25 cellular contexts compared by ENCODE assay signal in genomic region chr18:6807504-6808257, GRCh38.
DNase-seq lines count a peak whose midpoint lies in the region; ATAC-seq and TF ChIP-seq lines count a peak whose summit lies in the region.
"Had no signal": no experiment of that assay in that cellular context is flagged by ENCODE, and none has a peak within 500 bp of the region (broad histone marks: within the 10 kb centered on the region; RNA-seq: fewer than 3 reads in every experiment).

No MANE protein-coding gene starts in this region.

- no peaks in the 10 kb centered on the region for H3K27me3 ChIP-seq in body of pancreas
- H3K27me3 ChIP-seq: uterus had no signal

- H3K9me3 Mint-ChIP-seq in endothelial cell (ENCODE audit: unreplicated experiment) (no peaks in the 10 kb centered on the region), progenitor cell of endocrine pancreas (ENCODE audit: low read depth) (peaks cover 17% of the 10 kb centered on the region)

- whole genome bisulfite sequencing in body of pancreas, 2 donors, result 57 to 75% methylated on average over 4 of the region's 4 CpGs

- no peak overlapping the region for H3K27ac ChIP-seq in body of pancreas
- H3K27ac ChIP-seq: uterus had no signal

- in situ Hi-C loops in G401 (cut with HindIII; ENCODE audit: low sequenced_read_pairs), result no loop called here

- no peak overlapping the region for H3K4me3 ChIP-seq in body of pancreas
- H3K4me3 ChIP-seq: uterus had no signal

- DNase-seq in ELF-1 (ENCODE audit: low read depth, low spot score), result peak; percentile 60
- peak; percentile 59 for DNase-seq in NCI-H510A treated with DMSO at 0.1 percent for 48 hours (lab: John Stamatoyannopoulos, UW)
- peak; percentile 33 for DNase-seq in endothelial cell (ENCODE audit: low spot score)
- no peak for DNase-seq in progenitor cell of endocrine pancreas (ENCODE audit: low spot score, unreplicated experiment)
- no peak for DNase-seq in body of pancreas
- no peak for DNase-seq in G401 (ENCODE audit: low spot score)
- no peak for DNase-seq in NCI-H2196 (lab: John Stamatoyannopoulos, UW; ENCODE audit: unreplicated experiment)
- DNase-seq in RKO (ENCODE audit: low spot score), result no peak
- DNase-seq: activated CD4-positive, CD25-positive, alpha-beta regulatory T cell; activated CD8-positive, alpha-beta T cell treated with anti-CD3 and anti-CD28 coated beads for 36 hours; activated naive CD4-positive, alpha-beta T cell; activated T-cell treated with anti-CD3 and anti-CD28 coated beads, Interleukin-2, amount 50 U/mL, for 1 hour; amygdala; DMS 273 treated with DMSO at 0.1 percent for 48 hours; effector memory CD8-positive, alpha-beta T cell; HFFc6; NCI-H1930; NCI-H524 treated with DMSO at 0.1 percent for 48 hours; small intestine; stimulated activated CD4-positive, alpha-beta T cell treated with anti-CD3 and anti-CD28 coated beads, Interleukin-4, amount 100 ng/mL, for 4 hours; uterus had no signal

- H3K4me1 Mint-ChIP-seq in endothelial cell (ENCODE audit: unreplicated experiment) (peaks cover 52% of the 10 kb centered on the region), progenitor cell of endocrine pancreas (ENCODE audit: low read depth) (peaks cover 19% of the 10 kb centered on the region)
- H3K4me1 Mint-ChIP-seq: CD14-positive monocyte; central memory CD8-positive, alpha-beta T cell; memory B cell had no signal

- peak overlapping the region; percentile 98 for H3K27ac Mint-ChIP-seq in endothelial cell (ENCODE audit: unreplicated experiment)
- H3K27ac Mint-ChIP-seq in progenitor cell of endocrine pancreas, result peak overlapping the region; percentile 81
- H3K27ac Mint-ChIP-seq: activated CD8-positive, alpha-beta T cell treated with anti-CD3 and anti-CD28 coated beads for 36 hours; CD14-positive monocyte; effector memory CD8-positive, alpha-beta T cell; HFFc6; memory B cell had no signal

- no peak for ATAC-seq in body of pancreas
- ATAC-seq: activated CD8-positive, alpha-beta T cell treated with anti-CD3 and anti-CD28 coated beads for 36 hours; effector memory CD8-positive, alpha-beta T cell had no signal

- no peaks in the 10 kb centered on the region for H3K9me3 ChIP-seq in body of pancreas
- H3K9me3 ChIP-seq: uterus had no signal

- intact Hi-C loops in body of pancreas (cut with DNase I), result no loop called here

- TF ChIP-seq CTCF in endothelial cell (IDR thresholded peaks at IDR 0.05; ENCODE audit: unreplicated experiment) (no peak), progenitor cell of endocrine pancreas (IDR thresholded peaks at IDR 0.05; ENCODE audit: unreplicated experiment) (no peak), body of pancreas (IDR thresholded peaks at IDR 0.05) (no peak)

- H3K4me1 ChIP-seq in body of pancreas, result no peaks in the 10 kb centered on the region
- H3K4me1 ChIP-seq: uterus had no signal

- TF ChIP-seq POLR2A in body of pancreas (IDR thresholded peaks at IDR 0.05), result no peak

- peaks cover 10% of the 10 kb centered on the region for H3K36me3 Mint-ChIP-seq in endothelial cell (ENCODE audit: low read depth, unreplicated experiment)
- H3K36me3 Mint-ChIP-seq in progenitor cell of endocrine pancreas (ENCODE audit: insufficient read depth), result peaks cover 22% of the 10 kb centered on the region
- H3K36me3 Mint-ChIP-seq: CD14-positive monocyte, memory B cell had no signal

- no peaks in the 10 kb centered on the region for H3K36me3 ChIP-seq in body of pancreas (replicated peaks in 1 of 2; ENCODE audit: insufficient read depth in 1 of 2, low read depth in 2 of 2)
- H3K36me3 ChIP-seq: uterus had no signal

- H3K4me3 Mint-ChIP-seq in endothelial cell (ENCODE audit: unreplicated experiment) (no peak overlapping the region), progenitor cell of endocrine pancreas (ENCODE audit: low read depth) (no peak overlapping the region)
- H3K4me3 Mint-ChIP-seq: activated CD8-positive, alpha-beta T cell treated with anti-CD3 and anti-CD28 coated beads for 36 hours; CD14-positive monocyte; central memory CD8-positive, alpha-beta T cell; effector memory CD8-positive, alpha-beta T cell; HFFc6; memory B cell; neural crest cell had no signal

- H3K27me3 Mint-ChIP-seq in endothelial cell (ENCODE audit: unreplicated experiment) (peaks cover 2% of the 10 kb centered on the region), progenitor cell of endocrine pancreas (no peaks in the 10 kb centered on the region)
- H3K27me3 Mint-ChIP-seq: central memory CD8-positive, alpha-beta T cell; effector memory CD8-positive, alpha-beta T cell; memory B cell had no signal

Comparison
In these comparisons a context has a peak if more than half of its experiments do, and no peak if none do; other contexts are left out.
1. DNase-seq: peak in ELF-1 (single experiment), NCI-H510A treated with DMSO at 0.1 percent for 48 hours (single experiment) and endothelial cell (single experiment); none in progenitor cell of endocrine pancreas (single experiment), body of pancreas (0 of 4), G401 (single experiment), NCI-H2196 (single experiment) and RKO (single experiment).